Comparison of ENCODE assay signal across 8 cellular contexts in the genomic region with DNA sequence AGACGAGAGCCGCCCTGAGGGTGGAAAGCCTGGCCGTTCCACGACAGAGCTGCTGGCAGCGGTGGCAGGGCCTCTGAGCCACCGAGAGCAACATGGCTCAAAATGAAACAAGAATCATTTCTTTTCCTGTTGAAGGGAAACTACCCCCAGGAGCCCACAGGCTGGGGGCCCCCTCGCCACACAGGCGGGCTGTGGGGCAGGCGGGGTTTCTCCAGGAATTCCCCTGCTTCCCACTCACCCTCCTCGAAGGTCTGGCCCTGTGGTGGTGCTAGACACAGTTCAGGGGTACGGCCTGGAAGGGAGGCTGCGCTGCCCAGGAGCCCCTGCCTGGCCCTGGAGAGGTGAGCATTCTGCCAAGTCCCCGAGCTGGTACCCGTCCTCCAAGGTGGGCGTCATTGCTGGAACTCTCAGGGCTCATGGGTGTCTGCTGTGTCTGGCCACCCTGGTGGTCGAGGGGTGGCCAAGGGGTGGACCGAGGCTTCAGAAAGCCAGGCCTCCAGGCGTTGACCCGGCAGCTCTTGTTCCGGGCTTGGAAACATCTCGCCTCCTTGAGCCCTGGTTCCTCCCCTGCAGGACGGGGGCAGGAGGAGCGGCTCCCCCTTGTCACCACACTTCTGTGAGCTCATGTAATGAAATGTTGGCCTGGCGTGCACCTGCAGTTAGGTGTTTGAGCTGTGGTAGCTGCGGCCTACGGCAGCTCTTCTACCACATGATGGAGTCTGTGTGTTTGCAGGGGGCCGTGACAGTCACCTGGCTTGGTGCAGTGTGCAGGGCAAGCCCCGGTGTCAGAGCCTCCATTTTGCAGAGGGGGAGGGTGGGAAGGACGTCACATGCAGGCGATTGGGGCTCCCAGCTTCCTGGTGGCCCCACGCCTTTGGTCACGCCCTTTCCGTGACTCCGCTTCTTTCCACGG.
DNase-seq lines count a peak whose midpoint lies in the region; ATAC-seq and TF ChIP-seq lines count a peak whose summit lies in the region.

No MANE protein-coding gene starts in this region.

- peak; percentile 83 for DNase-seq in activated CD4-positive, alpha-beta memory T cell treated with anti-CD3 and anti-CD28 coated beads, Interleukin-2, amount 10 ng/mL, durations not matched to agents 7 days and 5 days
- DNase-seq in mucosa of descending colon (no peak), OCI-LY7 (ENCODE audit: low spot score) (no peak), NCI-H446 (lab: John Stamatoyannopoulos, UW) (no peak), chondrocyte (ENCODE audit: low spot score) (no peak), NCI-H510A treated with DMSO at 0.1 percent for 48 hours (lab: John Stamatoyannopoulos, UW) (no peak)

- intact Hi-C loops in mucosa of descending colon (cut with DNase I, micrococcal nuclease) (no loop called here), OCI-LY7 (cut with micrococcal nuclease; ENCODE audit: unreplicated experiment) (no loop called here)

- H2AFZ ChIP-seq in OCI-LY7 (ENCODE audit: low read length) = no peak overlapping the region

- no peaks in the 10 kb centered on the region for H3K9me2 ChIP-seq in OCI-LY7 (ENCODE audit: insufficient read depth, low read length)

- TF ChIP-seq CTCF in mucosa of descending colon (IDR thresholded peaks at IDR 0.05) (no peak), OCI-LY7 (conservative IDR thresholded peaks at IDR 0.05; ENCODE audit: low read length) (no peak), chondrocyte (IDR thresholded peaks at IDR 0.05) (no peak)

- CTCF ChIA-PET in activated CD4-positive, alpha-beta memory T cell treated with anti-CD3 and anti-CD28 coated beads, Interleukin-2, amount 10 ng/mL, durations not matched to agents 7 days and 5 days (lab: Charles Lee) = interaction anchor here (0.6 to 1.9 kb wide), 5 partner anchors 10 to 256 kb away, joined by 3 to 8 read pairs (median 4); partner anchors contain the start of genes RNU6ATAC and WDR5
- CTCF ChIA-PET in OCI-LY7 (lab: Charles Lee; ENCODE audit: unreplicated experiment) = interaction anchor here (0.7 kb wide), 1 partner anchor 240 kb away, joined by 3 read pairs; no protein-coding TSS in a partner anchor

- H3K4me3 ChIP-seq in mucosa of descending colon = no peak overlapping the region
- H3K4me3 ChIP-seq in OCI-LY7 (ENCODE audit: low read depth, low read length, poor library complexity, severe bottlenecking) = no peak overlapping the region

- H3K27ac ChIP-seq in OCI-LY7 (ENCODE audit: low read depth, low read length, poor library complexity, severe bottlenecking) = no peak overlapping the region

- ATAC-seq in GM18520 (IDR thresholded peaks at IDR 0.05; ENCODE audit: unreplicated experiment) (peak; percentile 47), HG02943 (IDR thresholded peaks at IDR 0.05; ENCODE audit: low read depth, unreplicated experiment) (peak; percentile 47), mucosa of descending colon (peak; percentile 42)

- peaks cover 6% of the 10 kb centered on the region for H3K9me3 Mint-ChIP-seq in activated CD4-positive, alpha-beta memory T cell treated with anti-CD3 and anti-CD28 coated beads, Interleukin-2, amount 10 ng/mL, durations not matched to agents 7 days and 5 days
- H3K9me3 Mint-ChIP-seq in chondrocyte (ENCODE audit: low read depth) = no peaks in the 10 kb centered on the region

- H3K4me2 ChIP-seq in OCI-LY7 (ENCODE audit: low read length) = no peak overlapping the region

- peak overlapping the region; percentile 86 for H3K27ac Mint-ChIP-seq in activated CD4-positive, alpha-beta memory T cell treated with anti-CD3 and anti-CD28 coated beads, Interleukin-2, amount 10 ng/mL, durations not matched to agents 7 days and 5 days
- H3K27ac Mint-ChIP-seq in chondrocyte (ENCODE audit: unreplicated experiment) = no peak overlapping the region

- no peaks in the 10 kb centered on the region for H4K20me1 ChIP-seq in OCI-LY7 (ENCODE audit: insufficient read depth, low read length)

- no peaks in the 10 kb centered on the region for H3K9me3 ChIP-seq in mucosa of descending colon
- no peaks in the 10 kb centered on the region for H3K9me3 ChIP-seq in OCI-LY7 (ENCODE audit: low read length)

- peaks cover 73% of the 10 kb centered on the region for H3K4me1 Mint-ChIP-seq in activated CD4-positive, alpha-beta memory T cell treated with anti-CD3 and anti-CD28 coated beads, Interleukin-2, amount 10 ng/mL, durations not matched to agents 7 days and 5 days
- peaks cover 18% of the 10 kb centered on the region for H3K4me1 Mint-ChIP-seq in chondrocyte (ENCODE audit: low read depth)

- peaks cover 7% of the 10 kb centered on the region for H3K27me3 Mint-ChIP-seq in activated CD4-positive, alpha-beta memory T cell treated with anti-CD3 and anti-CD28 coated beads, Interleukin-2, amount 10 ng/mL, durations not matched to agents 7 days and 5 days
- no peaks in the 10 kb centered on the region for H3K27me3 Mint-ChIP-seq in chondrocyte (ENCODE audit: low read depth)

- peaks cover 7% of the 10 kb centered on the region for H3K36me3 Mint-ChIP-seq in activated CD4-positive, alpha-beta memory T cell treated with anti-CD3 and anti-CD28 coated beads, Interleukin-2, amount 10 ng/mL, durations not matched to agents 7 days and 5 days (ENCODE audit: low read depth)
- H3K36me3 Mint-ChIP-seq in chondrocyte (ENCODE audit: low read depth) = no peaks in the 10 kb centered on the region

- BruUV-seq in OCI-LY7 (replicated peaks; lab: Mats Ljungman, UMichigan) = no TSS peak

- POLR2A ChIA-PET in activated CD4-positive, alpha-beta memory T cell treated with anti-CD3 and anti-CD28 coated beads, Interleukin-2, amount 10 ng/mL, durations not matched to agents 7 days and 5 days (lab: Charles Lee) = interaction anchor here (0.9 to 3.9 kb wide), 13 partner anchors 9 to 227 kb away, joined by 3 to 22 read pairs (median 5); partner anchors contain the start of gene RNU6ATAC
- POLR2A ChIA-PET in OCI-LY7 (lab: Charles Lee) = no interaction called here

- H3K36me3 ChIP-seq in mucosa of descending colon (ENCODE audit: low read depth) (no peaks in the 10 kb centered on the region), OCI-LY7 (ENCODE audit: insufficient read depth, low read length) (no peaks in the 10 kb centered on the region)

- H3K4me3 Mint-ChIP-seq in activated CD4-positive, alpha-beta memory T cell treated with anti-CD3 and anti-CD28 coated beads, Interleukin-2, amount 10 ng/mL, durations not matched to agents 7 days and 5 days = peak overlapping the region; percentile 78
- no peak overlapping the region for H3K4me3 Mint-ChIP-seq in chondrocyte (ENCODE audit: unreplicated experiment)

- H3K79me2 ChIP-seq in OCI-LY7 (ENCODE audit: insufficient read depth, low read depth, low read length) = no peaks in the 10 kb centered on the region

- H3K4me1 ChIP-seq in mucosa of descending colon (ENCODE audit: low read depth) (peaks cover 35% of the 10 kb centered on the region), OCI-LY7 (ENCODE audit: insufficient read depth, low read length, poor library complexity, severe bottlenecking) (peaks cover 9% of the 10 kb centered on the region)
